ENCODE assay signal across 11 cellular contexts in the genomic region with DNA sequence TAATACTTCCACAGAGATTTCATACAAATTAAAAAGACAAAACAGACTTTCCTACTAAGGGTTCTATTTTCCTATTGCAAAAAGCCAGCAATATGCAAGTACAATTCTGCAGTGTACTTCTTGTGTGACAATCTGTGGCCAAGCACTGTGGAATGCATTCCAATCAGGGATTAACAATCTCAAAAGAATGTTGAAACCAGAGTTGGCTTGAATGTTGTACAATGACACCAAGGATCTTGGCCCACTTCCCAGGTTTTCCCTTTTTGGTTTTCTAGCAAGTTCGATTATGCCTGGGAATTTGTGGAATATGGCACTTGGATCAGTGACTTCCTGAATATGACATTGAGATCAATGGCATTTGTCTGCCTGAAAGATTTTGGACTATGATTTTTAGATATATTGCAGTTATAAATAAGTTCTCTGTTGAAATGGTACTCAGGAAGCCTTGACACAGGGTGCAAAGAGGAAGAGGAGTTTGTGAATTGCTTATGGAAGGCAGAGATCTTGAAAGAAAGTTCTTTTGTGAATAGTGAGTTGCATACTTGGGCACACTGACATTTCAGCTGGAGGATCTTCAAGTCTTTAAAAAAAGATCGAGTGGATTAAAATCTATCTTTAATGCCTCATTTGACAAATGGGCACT.
DNase-seq lines count a peak whose midpoint lies in the region; ATAC-seq and TF ChIP-seq lines count a peak whose summit lies in the region.
"Had no signal": no experiment of that assay in that cellular context is flagged by ENCODE, and none has a peak within 500 bp of the region (broad histone marks: within the 10 kb centered on the region; RNA-seq: fewer than 3 reads in every experiment).

No MANE protein-coding gene starts in this region.

- no peak overlapping the region for H2AFZ ChIP-seq in OCI-LY7 (ENCODE audit: low read length)

- no peak overlapping the region for H3K9ac ChIP-seq in colonic mucosa (ENCODE audit: low read depth in 2 of 2, low read length in 2 of 2)

- CTCF ChIA-PET in OCI-LY7 (lab: Charles Lee; ENCODE audit: unreplicated experiment) = no interaction called here

- no TSS peak for BruUV-seq in OCI-LY7 (replicated peaks; lab: Mats Ljungman, UMichigan)

- H3K27me3 ChIP-seq in colonic mucosa = no peaks in the 10 kb centered on the region
- no peaks in the 10 kb centered on the region for H3K27me3 ChIP-seq in right lobe of liver
- H3K27me3 ChIP-seq in tibial nerve = no peaks in the 10 kb centered on the region

- no peak overlapping the region for H3K4me2 ChIP-seq in OCI-LY7 (ENCODE audit: low read length)

- peak in 1 of 2 donors; percentile 79 for TF ChIP-seq EP300 in tibial nerve (IDR thresholded peaks at IDR 0.05)

- H3K9me3 ChIP-seq in colonic mucosa = no peaks in the 10 kb centered on the region
- no peaks in the 10 kb centered on the region for H3K9me3 ChIP-seq in right lobe of liver
- H3K9me3 ChIP-seq in tibial nerve = no peaks in the 10 kb centered on the region
- H3K9me3 ChIP-seq in OCI-LY7 (ENCODE audit: low read length) = no peaks in the 10 kb centered on the region

- POLR2A ChIA-PET in OCI-LY7 (lab: Charles Lee) = interaction anchor here (0.6 kb wide), 1 partner anchor 39 kb away, joined by 3 read pairs; no protein-coding TSS in a partner anchor

- H3K9me2 ChIP-seq in OCI-LY7 (ENCODE audit: insufficient read depth, low read length) = no peaks in the 10 kb centered on the region

- H4K20me1 ChIP-seq in OCI-LY7 (ENCODE audit: insufficient read depth, low read length) = no peaks in the 10 kb centered on the region

- intact Hi-C loops in colonic mucosa (cut with DNase I) = no loop called here
- intact Hi-C loops in right lobe of liver (cut with DNase I) = no loop called here
- intact Hi-C loops in OCI-LY7 (cut with micrococcal nuclease; ENCODE audit: unreplicated experiment) = no loop called here

- H3K4me3 ChIP-seq in colonic mucosa (no peak overlapping the region), right lobe of liver (no peak overlapping the region), tibial nerve (no peak overlapping the region), OCI-LY7 (ENCODE audit: low read depth, low read length, poor library complexity, severe bottlenecking) (no peak overlapping the region)

- peak; percentile 87 for DNase-seq in LHCN-M2 (ENCODE audit: low read depth)
- peak; percentile 17 for DNase-seq in colonic mucosa
- DNase-seq in right lobe of liver = peak in 1 of 3 donors; percentile 73
- peak in 1 of 2 donors; percentile 51 for DNase-seq in tibial nerve (ENCODE audit: low spot score in 2 of 2)
- DNase-seq in middle frontal gyrus (ENCODE audit: extremely low spot score, low spot score) = no peak
- no peak for DNase-seq in NCI-H82 (lab: John Stamatoyannopoulos, UW)
- DNase-seq in OCI-LY7 (ENCODE audit: low spot score) = no peak
- DNase-seq in activated CD4-positive, CD25-positive, alpha-beta regulatory T cell (lab: John Stamatoyannopoulos, UW) = no peak
- DNase-seq: GOT3; stimulated activated naive CD4-positive, alpha-beta T cell had no signal

- no peak overlapping the region for H3K27ac ChIP-seq in colonic mucosa
- H3K27ac ChIP-seq in right lobe of liver = peak overlapping the region in 2 of 3 donors; percentile 28 to 44
- peak overlapping the region; percentile 29 to 87 (median 64) for H3K27ac ChIP-seq in tibial nerve
- H3K27ac ChIP-seq in OCI-LY7 (ENCODE audit: low read depth, low read length, poor library complexity, severe bottlenecking) = no peak overlapping the region

- ATAC-seq in right lobe of liver = peak; percentile 89 to 96 (median 92)
- ATAC-seq: Panc1 had no signal

- H3K36me3 ChIP-seq in colonic mucosa = no peaks in the 10 kb centered on the region
- H3K36me3 ChIP-seq in right lobe of liver = no peaks in the 10 kb centered on the region
- H3K36me3 ChIP-seq in tibial nerve = peaks cover 0 to 3% (median 0%) of the 10 kb centered on the region in 3 donors
- H3K36me3 ChIP-seq in OCI-LY7 (ENCODE audit: insufficient read depth, low read length) = peaks cover 31% of the 10 kb centered on the region

- 41% methylated on average over 2 of the region's 2 CpGs for WGBS in right lobe of liver (ENCODE audit: insufficient coverage, low coverage, low lambda C conversion rate, missing lambda C conversion rate)
- WGBS in tibial nerve, 2 donors = 17 to 26% methylated on average over 2 of the region's 2 CpGs

- H3K79me2 ChIP-seq in OCI-LY7 (ENCODE audit: insufficient read depth, low read depth, low read length) = no peaks in the 10 kb centered on the region

- no peak for TF ChIP-seq CTCF in colonic mucosa (IDR thresholded peaks at IDR 0.05)
- no peak for TF ChIP-seq CTCF in right lobe of liver (IDR thresholded peaks at IDR 0.05)
- TF ChIP-seq CTCF in tibial nerve (IDR thresholded peaks at IDR 0.05) = no peak
- TF ChIP-seq CTCF in OCI-LY7 (conservative IDR thresholded peaks at IDR 0.05; ENCODE audit: low read length) = no peak

- TF ChIP-seq POLR2A in right lobe of liver (IDR thresholded peaks at IDR 0.05) (no peak), tibial nerve (IDR thresholded peaks at IDR 0.05) (no peak)

- H3K4me1 ChIP-seq in colonic mucosa (no peaks in the 10 kb centered on the region), right lobe of liver (peaks cover 0 to 9% (median 3%) of the 10 kb centered on the region in 4 donors), tibial nerve (peaks cover 0 to 49% (median 11%) of the 10 kb centered on the region in 4 donors), OCI-LY7 (ENCODE audit: insufficient read depth, low read length, poor library complexity, severe bottlenecking) (no peaks in the 10 kb centered on the region)

Comparison
In these comparisons a context has a peak if more than half of its experiments do, and no peak if none do; other contexts are left out.
1. DNase-seq: peak in LHCN-M2 (single experiment) and colonic mucosa (single experiment); none in middle frontal gyrus (single experiment), NCI-H82 (single experiment), OCI-LY7 (single experiment) and activated CD4-positive, CD25-positive, alpha-beta regulatory T cell (0 of 4).
2. H3K27ac ChIP-seq: peak in right lobe of liver (2 of 3) and tibial nerve (4 of 4); none in colonic mucosa (single experiment) and OCI-LY7 (single experiment).